15 cellular contexts compared by ENCODE assay signal in the genomic region with DNA sequence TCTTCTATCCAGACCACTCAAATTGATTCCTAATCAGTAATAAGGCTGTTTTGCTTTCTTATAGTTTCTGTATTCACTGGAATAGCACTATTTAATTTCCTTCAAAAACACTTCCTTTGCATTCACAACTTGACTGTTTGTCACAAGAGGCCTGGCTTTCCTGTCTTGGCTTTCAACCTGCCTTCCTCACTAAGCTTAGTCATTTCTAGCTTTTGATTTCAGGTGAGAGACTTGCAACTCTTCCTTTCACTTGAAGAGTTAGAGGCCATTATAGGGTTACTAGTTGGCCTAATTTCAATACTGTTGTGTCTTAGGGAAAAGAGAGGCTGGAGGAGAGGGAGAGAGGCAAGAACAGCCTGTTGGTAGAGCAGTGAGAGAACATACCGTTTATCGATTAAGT. TPM values are rescaled to one million over a fixed set of nuclear protein-coding genes. Genes with fewer than 3 reads are reported as not detected.
DNase-seq lines count a peak whose midpoint lies in the region; ATAC-seq and TF ChIP-seq lines count a peak whose summit lies in the region.
"Had no signal": no experiment of that assay in that cellular context is flagged by ENCODE, and none has a peak within 500 bp of the region (broad histone marks: within the 10 kb centered on the region; RNA-seq: fewer than 3 reads in every experiment).

No MANE protein-coding gene starts in this region.

- H3K9me3 Mint-ChIP-seq in activated naive CD4-positive, alpha-beta T cell treated with anti-CD3 and anti-CD28 coated beads, Interleukin-2, amount 50 U/mL, for 24 hours: no peaks in the 10 kb centered on the region
- no peaks in the 10 kb centered on the region for H3K9me3 Mint-ChIP-seq in osteocyte (ENCODE audit: unreplicated experiment)
- H3K9me3 Mint-ChIP-seq: neural progenitor cell had no signal

- no peak for TF ChIP-seq CTCF in ovary (IDR thresholded peaks at IDR 0.05)
- no peak for TF ChIP-seq CTCF in osteocyte (IDR thresholded peaks at IDR 0.05)

- intact Hi-C loops in ovary (cut with DNase I): no loop called here

- no peaks in the 10 kb centered on the region for H4K20me1 ChIP-seq in GM23248 (ENCODE audit: insufficient read depth)

- H3K27ac Mint-ChIP-seq in activated naive CD4-positive, alpha-beta T cell treated with anti-CD3 and anti-CD28 coated beads, Interleukin-2, amount 50 U/mL, for 24 hours: peak overlapping the region; percentile 9
- no peak overlapping the region for H3K27ac Mint-ChIP-seq in osteocyte (ENCODE audit: unreplicated experiment)
- H3K27ac Mint-ChIP-seq: neural progenitor cell had no signal

- H3K27ac ChIP-seq in ovary: no peak overlapping the region
- H3K27ac ChIP-seq in GM23248: no peak overlapping the region
- H3K27ac ChIP-seq: heart right ventricle, left ventricle myocardium inferior, neural progenitor cell had no signal

- H3K4me3 ChIP-seq in ovary (no peak overlapping the region), GM23248 (no peak overlapping the region)
- H3K4me3 ChIP-seq: heart right ventricle, K562, left ventricle myocardium inferior, neural progenitor cell had no signal

- ATAC-seq in GM21619 (IDR thresholded peaks at IDR 0.05; ENCODE audit: unreplicated experiment) (peak; percentile 68), HG03378 (IDR thresholded peaks at IDR 0.05; ENCODE audit: unreplicated experiment) (peak; percentile 61)
- ATAC-seq: heart right ventricle, K562 had no signal

- no peak for TF ChIP-seq POLR2A in ovary (IDR thresholded peaks at IDR 0.05)

- H3K4me1 ChIP-seq in ovary (ENCODE audit: insufficient read depth): no peaks in the 10 kb centered on the region
- peaks cover 14% of the 10 kb centered on the region; the same call in 1 of the 2 replicates for H3K4me1 ChIP-seq in GM23248 (ENCODE audit: insufficient read depth)
- H3K4me1 ChIP-seq: neural progenitor cell had no signal

- no peak overlapping the region for H3K4me3 Mint-ChIP-seq in activated naive CD4-positive, alpha-beta T cell treated with anti-CD3 and anti-CD28 coated beads, Interleukin-2, amount 50 U/mL, for 24 hours
- no peak overlapping the region for H3K4me3 Mint-ChIP-seq in osteocyte (ENCODE audit: unreplicated experiment)
- H3K4me3 Mint-ChIP-seq: neural progenitor cell had no signal

- H3K79me2 ChIP-seq in GM23248 (ENCODE audit: insufficient read depth): no peaks in the 10 kb centered on the region

- H3K9me3 ChIP-seq in ovary (no peaks in the 10 kb centered on the region), GM23248 (ENCODE audit: low read depth) (no peaks in the 10 kb centered on the region)
- H3K9me3 ChIP-seq: heart right ventricle, left ventricle myocardium inferior had no signal

- no peaks in the 10 kb centered on the region for H3K27me3 Mint-ChIP-seq in activated naive CD4-positive, alpha-beta T cell treated with anti-CD3 and anti-CD28 coated beads, Interleukin-2, amount 50 U/mL, for 24 hours
- H3K27me3 Mint-ChIP-seq in osteocyte (ENCODE audit: unreplicated experiment): no peaks in the 10 kb centered on the region

- H3K4me2 ChIP-seq in GM23248 (ENCODE audit: unreplicated experiment): no peak overlapping the region
- H3K4me2 ChIP-seq: neural progenitor cell had no signal

- H3K36me3 ChIP-seq in ovary: no peaks in the 10 kb centered on the region
- no peaks in the 10 kb centered on the region for H3K36me3 ChIP-seq in GM23248 (ENCODE audit: low read depth)
- H3K36me3 ChIP-seq: heart right ventricle, left ventricle myocardium inferior, neural progenitor cell had no signal

- H3F3A ChIP-seq in GM23248 (ENCODE audit: insufficient read depth): 0 out of 2 replicates have a peak, but pooled peaks cover 3% of the 10 kb centered on the region

- H3K36me3 Mint-ChIP-seq in activated naive CD4-positive, alpha-beta T cell treated with anti-CD3 and anti-CD28 coated beads, Interleukin-2, amount 50 U/mL, for 24 hours: no peaks in the 10 kb centered on the region
- H3K36me3 Mint-ChIP-seq in osteocyte (ENCODE audit: unreplicated experiment): no peaks in the 10 kb centered on the region

- in situ Hi-C loops in GM23248 (cut with MboI): no loop called here

- DNase-seq in activated naive CD4-positive, alpha-beta T cell treated with anti-CD3 and anti-CD28 coated beads, Interleukin-2, amount 50 U/mL, for 16 hours: no peak
- DNase-seq in OCI-M2 (lab: John Stamatoyannopoulos, UW; ENCODE audit: unreplicated experiment) (no peak), ovary (no peak), osteocyte (ENCODE audit: extremely low spot score, unreplicated experiment) (no peak), GM23248 (no peak)
- DNase-seq: DND-41, heart right ventricle, left ventricle myocardium inferior, NCI-H2081 treated with DMSO at 0.1 percent for 48 hours, small intestine had no signal

- no peak overlapping the region for H3K9ac ChIP-seq in GM23248
- H3K9ac ChIP-seq: neural progenitor cell had no signal

- no peak for TF ChIP-seq EP300 in ovary (IDR thresholded peaks at IDR 0.05)

- H3K9me2 ChIP-seq in GM23248 (ENCODE audit: insufficient read depth): no peaks in the 10 kb centered on the region

- H3K4me1 Mint-ChIP-seq in activated naive CD4-positive, alpha-beta T cell treated with anti-CD3 and anti-CD28 coated beads, Interleukin-2, amount 50 U/mL, for 24 hours: peaks cover 25% of the 10 kb centered on the region
- peaks cover 6% of the 10 kb centered on the region for H3K4me1 Mint-ChIP-seq in osteocyte (ENCODE audit: unreplicated experiment)

- 83 to 96% (median 89%) methylated on average over 2 of the region's 2 CpGs for WGBS in ovary, 3 donors
- 96 to 100% methylated on average over 2 of the region's 2 CpGs for WGBS in GM23248 (ENCODE audit: low coverage in 1 of 2, low lambda C conversion rate in 2 of 2, missing lambda C conversion rate in 2 of 2), 2 experiments

- H2AFZ ChIP-seq in GM23248: no peak overlapping the region
- H2AFZ ChIP-seq: neural progenitor cell had no signal

- no peaks in the 10 kb centered on the region for H3K27me3 ChIP-seq in ovary
- H3K27me3 ChIP-seq in GM23248 (replicated peaks; ENCODE audit: insufficient read depth): no peaks in the 10 kb centered on the region
- H3K27me3 ChIP-seq: heart right ventricle, neural progenitor cell had no signal

RNA-seq across cellular contexts. Expression of gene SACS, which starts 47.0 kb away (rescaled TPM):
- total RNA-seq in ovary (10 to 100 TPM; 10.6 to 16.9 (median 13.0) TPM), osteocyte (32.1 and 33.6 TPM in 2 replicates)
- polyA plus RNA-seq in ovary (1 to 10 TPM; 3.2 to 6.5 TPM), GM23248 (2016; fragmentation: Nextera tagmentation; extraction: Ambion mirVana) (6.1 and 8.1 TPM in 2 replicates)
- 45.7 and 54.4 TPM in 2 replicates for total RNA-seq in GM23248 (2014; rRNA removed; shearing (Covaris generic))
